1 cellular context compared by ENCODE assay signal in the genomic region with DNA sequence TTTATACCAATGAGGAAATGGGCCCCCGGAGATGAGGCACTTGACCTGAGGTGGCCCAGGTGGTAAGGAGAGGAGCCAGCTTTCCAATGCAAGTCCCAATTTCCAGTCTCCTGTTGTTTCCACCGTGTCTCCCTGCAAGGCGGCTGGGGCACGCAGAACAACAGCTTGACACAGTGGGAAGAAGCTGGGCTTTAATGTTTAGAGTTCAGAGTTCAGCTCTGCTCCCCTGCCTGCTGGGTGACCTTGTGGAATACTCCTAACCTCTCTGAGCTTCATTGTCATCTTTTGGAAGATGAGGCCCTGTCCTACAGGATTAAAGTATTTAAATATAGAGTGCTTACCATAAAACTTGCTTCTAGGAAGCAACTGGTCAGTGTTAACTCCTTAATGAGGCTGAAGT.
TF ChIP-seq lines count a peak whose summit lies in the region.

No MANE protein-coding gene starts in this region.

TF ChIP-seq in HCT116, 20 proteins besides CTCF, POLR2A, EP300 and RAD21 (continued from another document):
- TF ChIP-seq TCF7L2 (IDR thresholded peaks at IDR 0.05; ENCODE audit: borderline replicate concordance, extremely low read depth, insufficient read depth, insufficient read length) (no peak), FOSL1 (IDR thresholded peaks at IDR 0.05; ENCODE audit: low read depth) (no peak), JUND (IDR thresholded peaks at IDR 0.05) (no peak), EZH2 (IDR thresholded peaks at IDR 0.05) (no peak), CBX3 (IDR thresholded peaks at IDR 0.05; ENCODE audit: low read depth) (no peak)
